Comparison of ENCODE assay signal across 16 cellular contexts in genomic region chr13:98327326-98328314, GRCh38.
DNase-seq lines count a peak whose midpoint lies in the region; ATAC-seq and TF ChIP-seq lines count a peak whose summit lies in the region.
"Had no signal": no experiment of that assay in that cellular context is flagged by ENCODE, and none has a peak within 500 bp of the region (broad histone marks: within the 10 kb centered on the region; RNA-seq: fewer than 3 reads in every experiment).

No MANE protein-coding gene starts in this region.

- H3K27me3 Mint-ChIP-seq in progenitor cell of endocrine pancreas: no peaks in the 10 kb centered on the region
- peaks cover 14% of the 10 kb centered on the region for H3K27me3 Mint-ChIP-seq in stimulated activated naive CD8-positive, alpha-beta T cell treated with anti-CD3 and anti-CD28 coated beads, Interleukin-15, amount 100 ng/mL, for 72 hours

- no peak overlapping the region for H3K4me3 Mint-ChIP-seq in progenitor cell of endocrine pancreas (ENCODE audit: low read depth)
- no peak overlapping the region for H3K4me3 Mint-ChIP-seq in stimulated activated naive CD8-positive, alpha-beta T cell treated with anti-CD3 and anti-CD28 coated beads, Interleukin-15, amount 100 ng/mL, for 72 hours
- H3K4me3 Mint-ChIP-seq: CD4-positive, alpha-beta T cell; naive thymus-derived CD8-positive, alpha-beta T cell had no signal

- H3K36me3 Mint-ChIP-seq in progenitor cell of endocrine pancreas (ENCODE audit: insufficient read depth): peaks cover 2% of the 10 kb centered on the region
- H3K36me3 Mint-ChIP-seq: naive thymus-derived CD8-positive, alpha-beta T cell had no signal

- peaks cover 64% of the 10 kb centered on the region for H3K4me1 Mint-ChIP-seq in progenitor cell of endocrine pancreas (ENCODE audit: low read depth)
- H3K4me1 Mint-ChIP-seq in stimulated activated naive CD8-positive, alpha-beta T cell treated with anti-CD3 and anti-CD28 coated beads, Interleukin-15, amount 100 ng/mL, for 72 hours: no peaks in the 10 kb centered on the region
- H3K4me1 Mint-ChIP-seq: naive thymus-derived CD8-positive, alpha-beta T cell had no signal

- DNase-seq in GM03348 (ENCODE audit: low spot score) (peak; percentile 22), astrocyte of the hippocampus (ENCODE audit: low read depth, low spot score) (peak; percentile 89), iPS DF 4.7 (ENCODE audit: extremely low read depth, low spot score) (peak; percentile 62), progenitor cell of endocrine pancreas (ENCODE audit: low spot score, unreplicated experiment) (no peak), dermis blood vessel endothelial cell (no peak)
- no peak for DNase-seq in activated CD4-positive, alpha-beta T cell treated with anti-CD3 and anti-CD28 coated beads for 4 hours
- no peak for DNase-seq in stimulated activated naive CD8-positive, alpha-beta T cell treated with anti-CD3 and anti-CD28 coated beads, Interleukin-15, amount 100 ng/mL, for 72 hours
- DNase-seq: activated CD4-positive, CD25-positive, alpha-beta regulatory T cell; CD4-positive, alpha-beta T cell; MG63; naive thymus-derived CD8-positive, alpha-beta T cell; NCI-H510A; SHP77 treated with DMSO at 0.1 percent for 48 hours; stimulated activated CD4-positive, alpha-beta T cell treated with anti-CD3 and anti-CD28 coated beads, Interleukin-2, amount 100 ng/mL, for 24 hours had no signal

- TF ChIP-seq CTCF in progenitor cell of endocrine pancreas (IDR thresholded peaks at IDR 0.05; ENCODE audit: unreplicated experiment): no peak

- no peaks in the 10 kb centered on the region for H3K9me3 Mint-ChIP-seq in progenitor cell of endocrine pancreas (ENCODE audit: low read depth)
- no peaks in the 10 kb centered on the region for H3K9me3 Mint-ChIP-seq in stimulated activated naive CD8-positive, alpha-beta T cell treated with anti-CD3 and anti-CD28 coated beads, Interleukin-15, amount 100 ng/mL, for 72 hours
- H3K9me3 Mint-ChIP-seq: activated T-helper 2 cell treated with anti-CD3 and anti-CD28 coated beads, Interferon-gamma antibody, Interleukin-2, Interleukin-4, amounts not matched to agents 10 μg/mL and 5 μg/mL and 100 μg/mL, durations not matched to agents 14 hours and 24 hours and 36 hours; CD4-positive, alpha-beta T cell; naive thymus-derived CD8-positive, alpha-beta T cell had no signal

- H3K27ac Mint-ChIP-seq in progenitor cell of endocrine pancreas: peak overlapping the region; percentile 93
- no peak overlapping the region for H3K27ac Mint-ChIP-seq in stimulated activated naive CD8-positive, alpha-beta T cell treated with anti-CD3 and anti-CD28 coated beads, Interleukin-15, amount 100 ng/mL, for 72 hours
- H3K27ac Mint-ChIP-seq: activated T-helper 2 cell treated with anti-CD3 and anti-CD28 coated beads, Interferon-gamma antibody, Interleukin-2, Interleukin-4, amounts not matched to agents 10 μg/mL and 5 μg/mL and 100 μg/mL, durations not matched to agents 14 hours and 24 hours and 36 hours; CD4-positive, alpha-beta T cell; naive thymus-derived CD8-positive, alpha-beta T cell had no signal

- ATAC-seq in GM21529 (IDR thresholded peaks at IDR 0.05; ENCODE audit: unreplicated experiment): no peak
- ATAC-seq in stimulated activated naive CD8-positive, alpha-beta T cell treated with anti-CD3 and anti-CD28 coated beads, Interleukin-15, amount 100 ng/mL, for 72 hours: no peak
- ATAC-seq: naive thymus-derived CD8-positive, alpha-beta T cell had no signal

Comparison
In these comparisons a context has a peak if more than half of its experiments do, and no peak if none do; other contexts are left out.
1. DNase-seq: peak in GM03348 (single experiment), astrocyte of the hippocampus (single experiment) and iPS DF 4.7 (single experiment); none in progenitor cell of endocrine pancreas (single experiment), activated CD4-positive, alpha-beta T cell treated with anti-CD3 and anti-CD28 coated beads for 4 hours (0 of 2), stimulated activated naive CD8-positive, alpha-beta T cell treated with anti-CD3 and anti-CD28 coated beads, Interleukin-15, amount 100 ng/mL, for 72 hours (0 of 2) and dermis blood vessel endothelial cell (single experiment).